Comparison of ENCODE assay signal across 1 cellular context in the genomic region with DNA sequence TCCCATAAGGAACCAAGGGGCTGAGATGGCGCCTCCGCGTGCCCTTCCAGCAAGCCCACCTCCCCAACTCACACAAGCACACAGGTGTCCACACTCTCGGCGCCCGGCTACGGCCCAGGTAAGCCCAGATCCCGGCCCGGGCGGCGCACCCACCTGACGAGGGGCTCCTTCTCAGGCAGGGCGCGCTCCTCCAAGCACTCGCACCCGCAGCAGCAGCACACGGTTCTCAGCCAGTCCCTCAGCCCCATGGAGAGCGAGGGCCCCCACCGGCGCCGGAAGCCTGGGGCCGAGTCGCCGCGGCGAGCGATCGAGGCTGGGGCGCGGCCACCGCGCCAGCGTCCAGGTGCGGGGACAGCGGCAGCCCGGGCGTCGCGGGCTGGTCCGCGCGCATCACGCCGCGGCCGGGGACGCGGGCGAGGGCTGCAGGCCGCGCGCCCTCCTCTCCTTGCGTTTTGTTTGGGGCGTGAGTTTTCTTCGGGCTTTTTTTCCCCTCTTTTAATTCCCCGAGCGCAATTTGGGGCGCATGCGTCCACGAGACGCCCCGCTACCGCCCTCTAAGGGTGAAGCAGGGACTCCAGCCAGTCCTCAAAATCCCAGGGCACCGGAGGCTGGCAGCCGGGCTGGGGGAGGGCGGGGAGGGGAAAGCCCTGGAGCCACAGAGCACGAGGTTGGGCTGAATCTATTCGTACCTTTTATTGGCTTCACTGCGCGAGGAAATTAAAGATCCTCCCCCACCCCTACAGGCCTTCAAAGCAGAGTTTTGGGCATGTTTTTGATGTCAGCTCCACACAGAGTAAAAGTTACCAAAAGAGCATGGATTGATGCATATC.
TF ChIP-seq lines count a peak whose summit lies in the region.

A gene with protein sequence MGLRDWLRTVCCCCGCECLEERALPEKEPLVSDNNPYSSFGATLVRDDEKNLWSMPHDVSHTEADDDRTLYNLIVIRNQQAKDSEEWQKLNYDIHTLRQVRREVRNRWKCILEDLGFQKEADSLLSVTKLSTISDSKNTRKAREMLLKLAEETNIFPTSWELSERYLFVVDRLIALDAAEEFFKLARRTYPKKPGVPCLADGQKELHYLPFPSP (minus strand): TSS at position 472 of the 830 bp plus-strand sequence. CDS start 224 bp downstream, at position 248.

TF ChIP-seq in HepG2, 621 proteins besides CTCF, POLR2A, EP300 and RAD21 (continues in another document):
- TF ChIP-seq IKZF1 (IDR thresholded peaks at IDR 0.05) (no peak), ZNF563 (CRISPR knock-in tag; IDR thresholded peaks at IDR 0.05) (peak; percentile 67; the same call in 1 of the 2 replicates), ZSCAN25 (CRISPR knock-in tag; IDR thresholded peaks at IDR 0.05) (0 out of 2 replicates have a peak, but pooled peaks have one; percentile 24), DNMT1 (CRISPR knock-in tag; IDR thresholded peaks at IDR 0.05) (0 out of 2 replicates have a peak, but pooled peaks have one; percentile 29), ZFP41 (CRISPR knock-in tag; IDR thresholded peaks at IDR 0.05; ENCODE audit: borderline replicate concordance) (no peak), ATF7 (IDR thresholded peaks at IDR 0.05) (no peak), ATF7 (CRISPR knock-in tag; IDR thresholded peaks at IDR 0.05) (0 out of 2 replicates have a peak, but pooled peaks have one; percentile 39), ARNT (IDR thresholded peaks at IDR 0.05) (no peak), CREB1 (IDR thresholded peaks at IDR 0.05) (no peak), CREB1 (CRISPR knock-in tag; IDR thresholded peaks at IDR 0.05) (no peak), ZNF7 (CRISPR knock-in tag; IDR thresholded peaks at IDR 0.05) (no peak), ZNF883 (CRISPR knock-in tag; IDR thresholded peaks at IDR 0.05; ENCODE audit: not compliant biosample characterization) (peak; percentile 36), XRCC5 (optimal IDR thresholded peaks at IDR 0.05; ENCODE audit: low read length) (peak; percentile 90), RBM22 (optimal IDR thresholded peaks at IDR 0.05; ENCODE audit: low read length) (no peak), THYN1 (CRISPR knock-in tag; IDR thresholded peaks at IDR 0.05; ENCODE audit: borderline replicate concordance, low read depth) (no peak), ZNF564 (CRISPR knock-in tag; IDR thresholded peaks at IDR 0.05) (no peak), TMF1 (CRISPR knock-in tag; IDR thresholded peaks at IDR 0.05; ENCODE audit: low read depth) (peak; percentile 77), ZSCAN22 (CRISPR knock-in tag; IDR thresholded peaks at IDR 0.05) (0 out of 2 replicates have a peak, but pooled peaks have one; percentile 53), MAF1 (CRISPR knock-in tag; IDR thresholded peaks at IDR 0.05; ENCODE audit: borderline replicate concordance) (no peak), RXRA (CRISPR knock-in tag; IDR thresholded peaks at IDR 0.05) (peak; percentile 45; the same call in 1 of the 2 replicates), JDP2 (CRISPR knock-in tag; IDR thresholded peaks at IDR 0.05; ENCODE audit: borderline replicate concordance) (no peak), ZZZ3 (CRISPR knock-in tag; IDR thresholded peaks at IDR 0.05; ENCODE audit: borderline replicate concordance) (peak; percentile 68; the same call in 1 of the 2 replicates), SMC3 (IDR thresholded peaks at IDR 0.05; ENCODE audit: low read length) (no peak), ZNF383 (CRISPR knock-in tag; IDR thresholded peaks at IDR 0.05; ENCODE audit: borderline replicate concordance) (peak; percentile 93; the same call in 1 of the 2 replicates), ZSCAN20 (CRISPR knock-in tag; IDR thresholded peaks at IDR 0.05; ENCODE audit: borderline replicate concordance) (no peak), MBNL3 (CRISPR knock-in tag; conservative IDR thresholded peaks at IDR 0.05) (no peak), HNF4A (CRISPR knock-in tag; IDR thresholded peaks at IDR 0.05) (no peak), ZEB1 (IDR thresholded peaks at IDR 0.05; ENCODE audit: insufficient replicate concordance, low read depth) (peak; percentile 63), ZBTB7B (CRISPR knock-in tag; IDR thresholded peaks at IDR 0.05) (peak; percentile 64; the same call in 1 of the 2 replicates), GATAD2A (CRISPR knock-in tag; IDR thresholded peaks at IDR 0.05) (0 out of 2 replicates have a peak, but pooled peaks have one; percentile 7)
- TF ChIP-seq, protein P1, sequence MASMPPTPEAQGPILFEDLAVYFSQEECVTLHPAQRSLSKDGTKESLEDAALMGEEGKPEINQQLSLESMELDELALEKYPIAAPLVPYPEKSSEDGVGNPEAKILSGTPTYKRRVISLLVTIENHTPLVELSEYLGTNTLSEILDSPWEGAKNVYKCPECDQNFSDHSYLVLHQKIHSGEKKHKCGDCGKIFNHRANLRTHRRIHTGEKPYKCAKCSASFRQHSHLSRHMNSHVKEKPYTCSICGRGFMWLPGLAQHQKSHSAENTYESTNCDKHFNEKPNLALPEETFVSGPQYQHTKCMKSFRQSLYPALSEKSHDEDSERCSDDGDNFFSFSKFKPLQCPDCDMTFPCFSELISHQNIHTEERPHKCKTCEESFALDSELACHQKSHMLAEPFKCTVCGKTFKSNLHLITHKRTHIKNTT (CRISPR knock-in tag; IDR thresholded peaks at IDR 0.05): no peak
- TF ChIP-seq, protein P2, sequence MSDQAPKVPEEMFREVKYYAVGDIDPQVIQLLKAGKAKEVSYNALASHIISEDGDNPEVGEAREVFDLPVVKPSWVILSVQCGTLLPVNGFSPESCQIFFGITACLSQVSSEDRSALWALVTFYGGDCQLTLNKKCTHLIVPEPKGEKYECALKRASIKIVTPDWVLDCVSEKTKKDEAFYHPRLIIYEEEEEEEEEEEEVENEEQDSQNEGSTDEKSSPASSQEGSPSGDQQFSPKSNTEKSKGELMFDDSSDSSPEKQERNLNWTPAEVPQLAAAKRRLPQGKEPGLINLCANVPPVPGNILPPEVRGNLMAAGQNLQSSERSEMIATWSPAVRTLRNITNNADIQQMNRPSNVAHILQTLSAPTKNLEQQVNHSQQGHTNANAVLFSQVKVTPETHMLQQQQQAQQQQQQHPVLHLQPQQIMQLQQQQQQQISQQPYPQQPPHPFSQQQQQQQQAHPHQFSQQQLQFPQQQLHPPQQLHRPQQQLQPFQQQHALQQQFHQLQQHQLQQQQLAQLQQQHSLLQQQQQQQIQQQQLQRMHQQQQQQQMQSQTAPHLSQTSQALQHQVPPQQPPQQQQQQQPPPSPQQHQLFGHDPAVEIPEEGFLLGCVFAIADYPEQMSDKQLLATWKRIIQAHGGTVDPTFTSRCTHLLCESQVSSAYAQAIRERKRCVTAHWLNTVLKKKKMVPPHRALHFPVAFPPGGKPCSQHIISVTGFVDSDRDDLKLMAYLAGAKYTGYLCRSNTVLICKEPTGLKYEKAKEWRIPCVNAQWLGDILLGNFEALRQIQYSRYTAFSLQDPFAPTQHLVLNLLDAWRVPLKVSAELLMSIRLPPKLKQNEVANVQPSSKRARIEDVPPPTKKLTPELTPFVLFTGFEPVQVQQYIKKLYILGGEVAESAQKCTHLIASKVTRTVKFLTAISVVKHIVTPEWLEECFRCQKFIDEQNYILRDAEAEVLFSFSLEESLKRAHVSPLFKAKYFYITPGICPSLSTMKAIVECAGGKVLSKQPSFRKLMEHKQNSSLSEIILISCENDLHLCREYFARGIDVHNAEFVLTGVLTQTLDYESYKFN (CRISPR knock-in tag; conservative IDR thresholded peaks at IDR 0.05): peak; percentile 34; the same call in 1 of the 2 replicates
- TF ChIP-seq, protein P3, sequence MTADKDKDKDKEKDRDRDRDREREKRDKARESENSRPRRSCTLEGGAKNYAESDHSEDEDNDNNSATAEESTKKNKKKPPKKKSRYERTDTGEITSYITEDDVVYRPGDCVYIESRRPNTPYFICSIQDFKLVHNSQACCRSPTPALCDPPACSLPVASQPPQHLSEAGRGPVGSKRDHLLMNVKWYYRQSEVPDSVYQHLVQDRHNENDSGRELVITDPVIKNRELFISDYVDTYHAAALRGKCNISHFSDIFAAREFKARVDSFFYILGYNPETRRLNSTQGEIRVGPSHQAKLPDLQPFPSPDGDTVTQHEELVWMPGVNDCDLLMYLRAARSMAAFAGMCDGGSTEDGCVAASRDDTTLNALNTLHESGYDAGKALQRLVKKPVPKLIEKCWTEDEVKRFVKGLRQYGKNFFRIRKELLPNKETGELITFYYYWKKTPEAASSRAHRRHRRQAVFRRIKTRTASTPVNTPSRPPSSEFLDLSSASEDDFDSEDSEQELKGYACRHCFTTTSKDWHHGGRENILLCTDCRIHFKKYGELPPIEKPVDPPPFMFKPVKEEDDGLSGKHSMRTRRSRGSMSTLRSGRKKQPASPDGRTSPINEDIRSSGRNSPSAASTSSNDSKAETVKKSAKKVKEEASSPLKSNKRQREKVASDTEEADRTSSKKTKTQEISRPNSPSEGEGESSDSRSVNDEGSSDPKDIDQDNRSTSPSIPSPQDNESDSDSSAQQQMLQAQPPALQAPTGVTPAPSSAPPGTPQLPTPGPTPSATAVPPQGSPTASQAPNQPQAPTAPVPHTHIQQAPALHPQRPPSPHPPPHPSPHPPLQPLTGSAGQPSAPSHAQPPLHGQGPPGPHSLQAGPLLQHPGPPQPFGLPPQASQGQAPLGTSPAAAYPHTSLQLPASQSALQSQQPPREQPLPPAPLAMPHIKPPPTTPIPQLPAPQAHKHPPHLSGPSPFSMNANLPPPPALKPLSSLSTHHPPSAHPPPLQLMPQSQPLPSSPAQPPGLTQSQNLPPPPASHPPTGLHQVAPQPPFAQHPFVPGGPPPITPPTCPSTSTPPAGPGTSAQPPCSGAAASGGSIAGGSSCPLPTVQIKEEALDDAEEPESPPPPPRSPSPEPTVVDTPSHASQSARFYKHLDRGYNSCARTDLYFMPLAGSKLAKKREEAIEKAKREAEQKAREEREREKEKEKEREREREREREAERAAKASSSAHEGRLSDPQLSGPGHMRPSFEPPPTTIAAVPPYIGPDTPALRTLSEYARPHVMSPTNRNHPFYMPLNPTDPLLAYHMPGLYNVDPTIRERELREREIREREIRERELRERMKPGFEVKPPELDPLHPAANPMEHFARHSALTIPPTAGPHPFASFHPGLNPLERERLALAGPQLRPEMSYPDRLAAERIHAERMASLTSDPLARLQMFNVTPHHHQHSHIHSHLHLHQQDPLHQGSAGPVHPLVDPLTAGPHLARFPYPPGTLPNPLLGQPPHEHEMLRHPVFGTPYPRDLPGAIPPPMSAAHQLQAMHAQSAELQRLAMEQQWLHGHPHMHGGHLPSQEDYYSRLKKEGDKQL (CRISPR knock-in tag; IDR thresholded peaks at IDR 0.05; ENCODE audit: low read depth): no peak
- TF ChIP-seq, protein P4, sequence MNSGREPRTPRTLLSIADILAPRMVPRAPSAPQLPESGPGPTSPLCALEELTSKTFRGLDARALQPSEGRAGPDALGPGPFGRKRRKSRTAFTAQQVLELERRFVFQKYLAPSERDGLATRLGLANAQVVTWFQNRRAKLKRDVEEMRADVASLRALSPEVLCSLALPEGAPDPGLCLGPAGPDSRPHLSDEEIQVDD (CRISPR knock-in tag; IDR thresholded peaks at IDR 0.05; ENCODE audit: borderline replicate concordance): no peak
- TF ChIP-seq, protein P5, sequence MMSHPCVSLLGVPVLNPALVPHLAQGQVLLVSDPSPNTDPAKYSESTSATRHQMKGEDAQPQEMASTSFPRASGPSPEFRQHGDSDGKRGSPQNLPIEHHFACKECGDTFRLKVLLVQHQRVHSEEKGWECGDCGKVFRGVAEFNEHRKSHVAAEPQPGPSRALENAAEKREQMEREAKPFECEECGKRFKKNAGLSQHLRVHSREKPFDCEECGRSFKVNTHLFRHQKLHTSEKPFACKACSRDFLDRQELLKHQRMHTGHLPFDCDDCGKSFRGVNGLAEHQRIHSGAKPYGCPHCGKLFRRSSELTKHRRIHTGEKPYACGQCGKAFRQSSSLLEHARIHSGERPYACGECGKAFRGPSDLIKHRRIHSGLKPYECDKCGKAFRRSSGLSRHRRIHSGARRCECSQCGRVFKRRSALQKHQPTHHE (CRISPR knock-in tag; IDR thresholded peaks at IDR 0.05; ENCODE audit: borderline replicate concordance): no peak
- TF ChIP-seq, protein P6, sequence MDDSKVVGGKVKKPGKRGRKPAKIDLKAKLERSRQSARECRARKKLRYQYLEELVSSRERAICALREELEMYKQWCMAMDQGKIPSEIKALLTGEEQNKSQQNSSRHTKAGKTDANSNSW (CRISPR knock-in tag; IDR thresholded peaks at IDR 0.05; ENCODE audit: borderline replicate concordance): 0 out of 2 replicates have a peak, but pooled peaks have one; percentile 38
- TF ChIP-seq, protein P7, sequence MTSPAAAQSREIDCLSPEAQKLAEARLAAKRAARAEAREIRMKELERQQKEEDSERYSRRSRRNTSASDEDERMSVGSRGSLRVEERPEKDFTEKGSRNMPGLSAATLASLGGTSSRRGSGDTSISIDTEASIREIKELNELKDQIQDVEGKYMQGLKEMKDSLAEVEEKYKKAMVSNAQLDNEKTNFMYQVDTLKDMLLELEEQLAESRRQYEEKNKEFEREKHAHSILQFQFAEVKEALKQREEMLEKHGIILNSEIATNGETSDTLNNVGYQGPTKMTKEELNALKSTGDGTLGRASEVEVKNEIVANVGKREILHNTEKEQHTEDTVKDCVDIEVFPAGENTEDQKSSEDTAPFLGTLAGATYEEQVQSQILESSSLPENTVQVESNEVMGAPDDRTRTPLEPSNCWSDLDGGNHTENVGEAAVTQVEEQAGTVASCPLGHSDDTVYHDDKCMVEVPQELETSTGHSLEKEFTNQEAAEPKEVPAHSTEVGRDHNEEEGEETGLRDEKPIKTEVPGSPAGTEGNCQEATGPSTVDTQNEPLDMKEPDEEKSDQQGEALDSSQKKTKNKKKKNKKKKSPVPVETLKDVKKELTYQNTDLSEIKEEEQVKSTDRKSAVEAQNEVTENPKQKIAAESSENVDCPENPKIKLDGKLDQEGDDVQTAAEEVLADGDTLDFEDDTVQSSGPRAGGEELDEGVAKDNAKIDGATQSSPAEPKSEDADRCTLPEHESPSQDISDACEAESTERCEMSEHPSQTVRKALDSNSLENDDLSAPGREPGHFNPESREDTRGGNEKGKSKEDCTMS (CRISPR knock-in tag; conservative IDR thresholded peaks at IDR 0.05): 0 out of 2 replicates have a peak, but pooled peaks have one; percentile 28
- TF ChIP-seq, protein P8, sequence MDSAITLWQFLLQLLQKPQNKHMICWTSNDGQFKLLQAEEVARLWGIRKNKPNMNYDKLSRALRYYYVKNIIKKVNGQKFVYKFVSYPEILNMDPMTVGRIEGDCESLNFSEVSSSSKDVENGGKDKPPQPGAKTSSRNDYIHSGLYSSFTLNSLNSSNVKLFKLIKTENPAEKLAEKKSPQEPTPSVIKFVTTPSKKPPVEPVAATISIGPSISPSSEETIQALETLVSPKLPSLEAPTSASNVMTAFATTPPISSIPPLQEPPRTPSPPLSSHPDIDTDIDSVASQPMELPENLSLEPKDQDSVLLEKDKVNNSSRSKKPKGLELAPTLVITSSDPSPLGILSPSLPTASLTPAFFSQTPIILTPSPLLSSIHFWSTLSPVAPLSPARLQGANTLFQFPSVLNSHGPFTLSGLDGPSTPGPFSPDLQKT (CRISPR knock-in tag; IDR thresholded peaks at IDR 0.05; ENCODE audit: borderline replicate concordance): no peak
